In genomic region chr11:7964261-7964660, GRCh38 we compare ENCODE assay signal across 2 cellular contexts.
TF ChIP-seq lines count a peak whose summit lies in the region.

No MANE protein-coding gene starts in this region.

TF ChIP-seq in SK-N-SH, 30 proteins besides CTCF, POLR2A, EP300 and RAD21 (continued from another document):
- no peak for TF ChIP-seq USF1 (IDR thresholded peaks at IDR 0.05; ENCODE audit: borderline replicate concordance, low read depth)
- TF ChIP-seq YY1 (IDR thresholded peaks at IDR 0.05; ENCODE audit: low read depth), result no peak
- TF ChIP-seq USF2 (IDR thresholded peaks at IDR 0.05; ENCODE audit: borderline replicate concordance, low read depth, low read length), result no peak
- no peak for TF ChIP-seq FOSL2 (IDR thresholded peaks at IDR 0.05; ENCODE audit: borderline replicate concordance, low read depth)
- TF ChIP-seq RCOR1 (IDR thresholded peaks at IDR 0.05; ENCODE audit: low read length), result no peak
- TF ChIP-seq ZBTB33 (IDR thresholded peaks at IDR 0.05; ENCODE audit: borderline replicate concordance, low read depth), result no peak
- TF ChIP-seq MAX (IDR thresholded peaks at IDR 0.05; ENCODE audit: low read depth), result no peak
- no peak for TF ChIP-seq JUND (IDR thresholded peaks at IDR 0.05)
- no peak for TF ChIP-seq POLR2AphosphoS5 (IDR thresholded peaks at IDR 0.05; ENCODE audit: low read depth, low read length)
- no peak for TF ChIP-seq TCF12 (IDR thresholded peaks at IDR 0.05)
- TF ChIP-seq NFIC (IDR thresholded peaks at IDR 0.05; ENCODE audit: borderline replicate concordance), result no peak
- TF ChIP-seq FOXM1 (IDR thresholded peaks at IDR 0.05; ENCODE audit: low read depth), result no peak
- no peak for TF ChIP-seq ELF1 (IDR thresholded peaks at IDR 0.05)
TF ChIP-seq in SK-N-SH: peak in this region for 0.

TF ChIP-seq in SK-N-SH treated with all-trans-retinoic acid at 6 μM for 48 hours, 23 proteins besides CTCF, POLR2A, EP300 and RAD21 (continued from another document):
- TF ChIP-seq TSHZ2 (CRISPR knock-in tag; IDR thresholded peaks at IDR 0.05) (no peak), POU6F1 (CRISPR knock-in tag; IDR thresholded peaks at IDR 0.05; ENCODE audit: borderline replicate concordance, low read depth) (no peak), ZNF70 (CRISPR knock-in tag; IDR thresholded peaks at IDR 0.05) (no peak), ESRRG (CRISPR knock-in tag; IDR thresholded peaks at IDR 0.05) (no peak)
